In genomic region chr10:70780772-70781171, GRCh38 we compare ENCODE assay signal across 35 cellular contexts. TPM values are rescaled to one million over a fixed set of nuclear protein-coding genes. Genes with fewer than 3 reads are reported as not detected.
"Had no signal": no experiment of that assay in that cellular context is flagged by ENCODE, and none has a peak within 500 bp of the region (broad histone marks: within the 10 kb centered on the region; RNA-seq: fewer than 3 reads in every experiment).

No MANE protein-coding gene starts in this region.

- H2AFZ ChIP-seq: neural progenitor cell had no signal

- H3K9ac ChIP-seq: neural progenitor cell had no signal

- H3K4me1 Mint-ChIP-seq: mesothelial cell of epicardium, naive B cell had no signal

- H3K4me3 Mint-ChIP-seq: immature natural killer cell; mesothelial cell of epicardium; naive B cell; nephron; neural progenitor cell; stimulated activated naive CD8-positive, alpha-beta T cell treated with anti-CD3 and anti-CD28 coated beads, Interleukin-15, Interleukin-2, amounts not matched to agents 100 ng/mL and 50 ng/mL, for 24 hours had no signal

- H3K36me3 Mint-ChIP-seq: immature natural killer cell, mesothelial cell of epicardium, naive B cell, neural progenitor cell had no signal

- H3K36me3 ChIP-seq: left lung, neural progenitor cell, neutrophil, ovary, right atrium auricular region, right lobe of liver, suprapubic skin, thoracic aorta, tibial artery, upper lobe of right lung, uterus had no signal

- H3K27ac Mint-ChIP-seq: mesothelial cell of epicardium; neural progenitor cell; progenitor cell of endocrine pancreas; stimulated activated naive CD8-positive, alpha-beta T cell treated with anti-CD3 and anti-CD28 coated beads, Interleukin-15, Interleukin-2, amounts not matched to agents 100 ng/mL and 50 ng/mL, for 24 hours had no signal

- H3K9me3 ChIP-seq: left lung, neutrophil, ovary, right atrium auricular region, right lobe of liver, suprapubic skin, thoracic aorta, tibial artery, upper lobe of right lung, uterus had no signal

- DNase-seq: hypothalamus; immature natural killer cell; kidney; left colon; left lung; mesendoderm; naive B cell; occipital lobe; ovary; right lobe of liver; stimulated activated CD4-positive, alpha-beta T cell treated with anti-CD3 and anti-CD28 coated beads, Interleukin-1b, Interleukin-23, amount 100 ng/mL, for 48 hours; stimulated activated CD4-positive, alpha-beta T cell treated with anti-CD3 and anti-CD28 coated beads, Interleukin-2, amount 100 ng/mL, for 48 hours; stimulated activated CD4-positive, alpha-beta T cell treated with anti-CD3 and anti-CD28 coated beads, Interleukin-4, amount 100 ng/mL, for 4 hours; stimulated activated naive CD4-positive, alpha-beta T cell; tibial artery; trophoblast cell; upper lobe of right lung; uterus had no signal

- H3K4me2 ChIP-seq: neural progenitor cell, smooth muscle cell had no signal

- H3K9me3 Mint-ChIP-seq: immature natural killer cell; mesothelial cell of epicardium; naive B cell; nephron; neural progenitor cell; stimulated activated naive CD8-positive, alpha-beta T cell treated with anti-CD3 and anti-CD28 coated beads, Interleukin-15, Interleukin-2, amounts not matched to agents 100 ng/mL and 50 ng/mL, for 24 hours had no signal

- H3K27ac ChIP-seq: left lung, neural progenitor cell, neutrophil, ovary, right atrium auricular region, right lobe of liver, suprapubic skin, thoracic aorta, tibial artery, upper lobe of right lung, uterus had no signal

- FAIRE-seq: islet of Langerhans, kidney had no signal

- H3K4me1 ChIP-seq: left lung, neural progenitor cell, right atrium auricular region, right lobe of liver, tibial artery, upper lobe of right lung, uterus had no signal

- H3K27me3 ChIP-seq: left lung, neural progenitor cell, ovary, right atrium auricular region, right lobe of liver, tibial artery, upper lobe of right lung, uterus had no signal

- H3K4me3 ChIP-seq: left lung, lung, neural progenitor cell, ovary, right atrium auricular region, right lobe of liver, smooth muscle cell, suprapubic skin, thoracic aorta, tibial artery, upper lobe of right lung, uterus had no signal

RNA-seq across cellular contexts. Expression of gene TBATA, which starts 4.4 kb away (rescaled TPM):
- total RNA-seq: kidney, left colon, left lung, lower leg skin, lung, mesothelial cell of epicardium, mononuclear cell, occipital lobe, ovary, progenitor cell of endocrine pancreas, pulmonary artery endothelial cell, renal cortical epithelial cell, right atrium auricular region, right lobe of liver, skeletal muscle tissue, smooth muscle cell, thoracic aorta, upper lobe of right lung, uterus had no signal
- polyA plus RNA-seq: immature natural killer cell, lung, ovary, smooth muscle cell had no signal
